Comparison of ENCODE assay signal across 2 cellular contexts in the genomic region with DNA sequence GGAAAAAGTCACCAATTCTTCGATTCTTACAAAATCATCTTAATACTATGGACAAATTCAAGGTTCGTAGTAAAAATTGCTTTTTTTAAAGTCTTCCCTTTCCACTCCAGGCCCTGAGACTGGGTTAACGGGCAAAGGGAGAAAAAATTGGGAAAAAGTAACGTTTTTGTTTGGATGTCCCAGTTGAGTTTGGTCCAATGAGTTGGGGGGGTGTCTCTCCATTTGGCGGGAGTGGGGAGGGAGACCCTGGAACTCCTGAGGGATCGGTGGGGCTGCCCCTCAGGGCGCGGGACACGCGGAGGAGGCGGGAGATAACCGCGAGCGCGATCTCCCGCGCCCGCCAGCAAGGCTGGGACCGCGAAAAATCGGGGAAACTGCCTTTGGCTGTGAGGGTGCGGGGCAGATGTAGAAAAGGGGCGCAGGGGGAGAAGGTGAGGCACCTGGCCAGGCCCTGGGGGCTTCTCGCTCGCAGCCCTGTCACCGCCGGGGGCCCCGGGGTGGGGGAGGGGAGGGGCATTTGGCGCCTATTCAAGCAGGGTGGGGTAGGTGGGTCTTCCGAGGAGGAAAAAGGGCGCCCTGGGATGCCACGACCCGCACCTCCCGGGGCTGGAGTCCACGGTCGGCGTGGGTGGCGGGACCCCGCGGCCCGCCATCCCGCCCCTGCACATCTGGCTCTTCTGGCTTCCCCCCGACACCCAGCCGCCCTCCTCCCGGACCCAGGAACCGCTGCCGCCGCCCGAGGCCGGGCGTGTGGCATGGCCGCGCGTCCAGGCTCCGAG.
TF ChIP-seq lines count a peak whose summit lies in the region.

No MANE protein-coding gene starts in this region.

TF ChIP-seq in GM23338, 12 proteins besides CTCF, POLR2A, EP300 and RAD21:
- TF ChIP-seq CREB1 (CRISPR knock-in tag; IDR thresholded peaks at IDR 0.05; ENCODE audit: low read depth) (no peak), REST (IDR thresholded peaks at IDR 0.05; ENCODE audit: unreplicated experiment) (no peak), EZH2phosphoT487 (IDR thresholded peaks at IDR 0.05; ENCODE audit: unreplicated experiment) (no peak), JUNB (IDR thresholded peaks at IDR 0.05; ENCODE audit: unreplicated experiment) (no peak)

TF ChIP-seq in H1, 55 proteins besides CTCF, POLR2A, EP300 and RAD21:
- TF ChIP-seq ASH2L (IDR thresholded peaks at IDR 0.05; ENCODE audit: low read length) (peak; percentile 62), CHD2 (IDR thresholded peaks at IDR 0.05; ENCODE audit: low read length) (no peak), SIN3A (conservative IDR thresholded peaks at IDR 0.05 in 1 of 2, IDR thresholded peaks at IDR 0.05 in 1 of 2; ENCODE audit: low read depth in 1 of 2, low read length in 2 of 2) (0 out of 4 replicates have a peak, but pooled peaks of 1 of the 2 experiments have one; percentile 25), SP4 (IDR thresholded peaks at IDR 0.05; ENCODE audit: low read length) (no peak), PHF8 (conservative IDR thresholded peaks at IDR 0.05; ENCODE audit: low read depth, low read length) (0 out of 2 replicates have a peak, but pooled peaks have one; percentile 2)
